Comparison of ENCODE assay signal across 1 cellular context in the genomic region with DNA sequence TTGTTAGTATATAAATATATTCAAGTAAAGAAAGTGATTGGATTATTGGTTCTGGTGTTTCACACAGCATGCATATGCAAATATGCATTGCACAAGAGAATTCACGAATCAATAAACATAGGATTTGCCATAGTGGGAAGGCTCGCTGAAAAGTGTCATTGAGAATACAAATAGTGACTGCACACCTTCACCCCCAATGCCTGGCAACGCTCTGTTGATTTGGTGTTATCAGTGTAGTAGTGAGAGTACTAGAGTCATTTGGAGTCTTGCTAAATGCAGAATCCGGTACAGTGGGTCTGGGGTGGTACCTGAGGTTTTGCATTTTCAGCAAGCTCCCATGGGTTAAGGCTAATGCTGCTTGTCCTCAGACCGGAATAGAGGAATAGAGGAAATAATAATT.
TF ChIP-seq lines count a peak whose summit lies in the region.

No MANE protein-coding gene starts in this region.

TF ChIP-seq in WTC11, 78 proteins besides CTCF, POLR2A, EP300 and RAD21:
- TF ChIP-seq, protein P1, sequence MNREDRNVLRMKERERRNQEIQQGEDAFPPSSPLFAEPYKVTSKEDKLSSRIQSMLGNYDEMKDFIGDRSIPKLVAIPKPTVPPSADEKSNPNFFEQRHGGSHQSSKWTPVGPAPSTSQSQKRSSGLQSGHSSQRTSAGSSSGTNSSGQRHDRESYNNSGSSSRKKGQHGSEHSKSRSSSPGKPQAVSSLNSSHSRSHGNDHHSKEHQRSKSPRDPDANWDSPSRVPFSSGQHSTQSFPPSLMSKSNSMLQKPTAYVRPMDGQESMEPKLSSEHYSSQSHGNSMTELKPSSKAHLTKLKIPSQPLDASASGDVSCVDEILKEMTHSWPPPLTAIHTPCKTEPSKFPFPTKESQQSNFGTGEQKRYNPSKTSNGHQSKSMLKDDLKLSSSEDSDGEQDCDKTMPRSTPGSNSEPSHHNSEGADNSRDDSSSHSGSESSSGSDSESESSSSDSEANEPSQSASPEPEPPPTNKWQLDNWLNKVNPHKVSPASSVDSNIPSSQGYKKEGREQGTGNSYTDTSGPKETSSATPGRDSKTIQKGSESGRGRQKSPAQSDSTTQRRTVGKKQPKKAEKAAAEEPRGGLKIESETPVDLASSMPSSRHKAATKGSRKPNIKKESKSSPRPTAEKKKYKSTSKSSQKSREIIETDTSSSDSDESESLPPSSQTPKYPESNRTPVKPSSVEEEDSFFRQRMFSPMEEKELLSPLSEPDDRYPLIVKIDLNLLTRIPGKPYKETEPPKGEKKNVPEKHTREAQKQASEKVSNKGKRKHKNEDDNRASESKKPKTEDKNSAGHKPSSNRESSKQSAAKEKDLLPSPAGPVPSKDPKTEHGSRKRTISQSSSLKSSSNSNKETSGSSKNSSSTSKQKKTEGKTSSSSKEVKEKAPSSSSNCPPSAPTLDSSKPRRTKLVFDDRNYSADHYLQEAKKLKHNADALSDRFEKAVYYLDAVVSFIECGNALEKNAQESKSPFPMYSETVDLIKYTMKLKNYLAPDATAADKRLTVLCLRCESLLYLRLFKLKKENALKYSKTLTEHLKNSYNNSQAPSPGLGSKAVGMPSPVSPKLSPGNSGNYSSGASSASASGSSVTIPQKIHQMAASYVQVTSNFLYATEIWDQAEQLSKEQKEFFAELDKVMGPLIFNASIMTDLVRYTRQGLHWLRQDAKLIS (CRISPR knock-in tag; IDR thresholded peaks at IDR 0.05; ENCODE audit: borderline replicate concordance) = no peak
- TF ChIP-seq PRRX2 (CRISPR knock-in tag; IDR thresholded peaks at IDR 0.05) = no peak
- TF ChIP-seq TP53 (CRISPR knock-in tag; IDR thresholded peaks at IDR 0.05) = no peak
- TF ChIP-seq, protein P2, sequence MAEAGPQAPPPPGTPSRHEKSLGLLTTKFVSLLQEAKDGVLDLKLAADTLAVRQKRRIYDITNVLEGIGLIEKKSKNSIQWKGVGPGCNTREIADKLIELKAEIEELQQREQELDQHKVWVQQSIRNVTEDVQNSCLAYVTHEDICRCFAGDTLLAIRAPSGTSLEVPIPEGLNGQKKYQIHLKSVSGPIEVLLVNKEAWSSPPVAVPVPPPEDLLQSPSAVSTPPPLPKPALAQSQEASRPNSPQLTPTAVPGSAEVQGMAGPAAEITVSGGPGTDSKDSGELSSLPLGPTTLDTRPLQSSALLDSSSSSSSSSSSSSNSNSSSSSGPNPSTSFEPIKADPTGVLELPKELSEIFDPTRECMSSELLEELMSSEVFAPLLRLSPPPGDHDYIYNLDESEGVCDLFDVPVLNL (CRISPR knock-in tag; IDR thresholded peaks at IDR 0.05; ENCODE audit: borderline replicate concordance, low read depth) = no peak
- TF ChIP-seq NR3C1 (CRISPR knock-in tag; conservative IDR thresholded peaks at IDR 0.05; ENCODE audit: low read depth) = no peak
- TF ChIP-seq, protein P3, sequence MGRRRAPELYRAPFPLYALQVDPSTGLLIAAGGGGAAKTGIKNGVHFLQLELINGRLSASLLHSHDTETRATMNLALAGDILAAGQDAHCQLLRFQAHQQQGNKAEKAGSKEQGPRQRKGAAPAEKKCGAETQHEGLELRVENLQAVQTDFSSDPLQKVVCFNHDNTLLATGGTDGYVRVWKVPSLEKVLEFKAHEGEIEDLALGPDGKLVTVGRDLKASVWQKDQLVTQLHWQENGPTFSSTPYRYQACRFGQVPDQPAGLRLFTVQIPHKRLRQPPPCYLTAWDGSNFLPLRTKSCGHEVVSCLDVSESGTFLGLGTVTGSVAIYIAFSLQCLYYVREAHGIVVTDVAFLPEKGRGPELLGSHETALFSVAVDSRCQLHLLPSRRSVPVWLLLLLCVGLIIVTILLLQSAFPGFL (CRISPR knock-in tag; IDR thresholded peaks at IDR 0.05; ENCODE audit: borderline replicate concordance) = no peak
- TF ChIP-seq GTF2I (CRISPR knock-in tag; conservative IDR thresholded peaks at IDR 0.05) = no peak
- no peak for TF ChIP-seq ELF4 (CRISPR knock-in tag; IDR thresholded peaks at IDR 0.05; ENCODE audit: low read depth)
- TF ChIP-seq, protein P4, sequence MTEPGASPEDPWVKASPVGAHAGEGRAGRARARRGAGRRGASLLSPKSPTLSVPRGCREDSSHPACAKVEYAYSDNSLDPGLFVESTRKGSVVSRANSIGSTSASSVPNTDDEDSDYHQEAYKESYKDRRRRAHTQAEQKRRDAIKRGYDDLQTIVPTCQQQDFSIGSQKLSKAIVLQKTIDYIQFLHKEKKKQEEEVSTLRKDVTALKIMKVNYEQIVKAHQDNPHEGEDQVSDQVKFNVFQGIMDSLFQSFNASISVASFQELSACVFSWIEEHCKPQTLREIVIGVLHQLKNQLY (CRISPR knock-in tag; IDR thresholded peaks at IDR 0.05) = no peak
- TF ChIP-seq ZNF396 (CRISPR knock-in tag; IDR thresholded peaks at IDR 0.05; ENCODE audit: borderline replicate concordance) = no peak
- TF ChIP-seq, protein P5, sequence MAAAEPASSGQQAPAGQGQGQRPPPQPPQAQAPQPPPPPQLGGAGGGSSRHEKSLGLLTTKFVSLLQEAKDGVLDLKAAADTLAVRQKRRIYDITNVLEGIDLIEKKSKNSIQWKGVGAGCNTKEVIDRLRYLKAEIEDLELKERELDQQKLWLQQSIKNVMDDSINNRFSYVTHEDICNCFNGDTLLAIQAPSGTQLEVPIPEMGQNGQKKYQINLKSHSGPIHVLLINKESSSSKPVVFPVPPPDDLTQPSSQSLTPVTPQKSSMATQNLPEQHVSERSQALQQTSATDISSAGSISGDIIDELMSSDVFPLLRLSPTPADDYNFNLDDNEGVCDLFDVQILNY (CRISPR knock-in tag; IDR thresholded peaks at IDR 0.05) = no peak
- TF ChIP-seq TCF7 (CRISPR knock-in tag; IDR thresholded peaks at IDR 0.05; ENCODE audit: low read depth) = no peak
- TF ChIP-seq, protein P6, sequence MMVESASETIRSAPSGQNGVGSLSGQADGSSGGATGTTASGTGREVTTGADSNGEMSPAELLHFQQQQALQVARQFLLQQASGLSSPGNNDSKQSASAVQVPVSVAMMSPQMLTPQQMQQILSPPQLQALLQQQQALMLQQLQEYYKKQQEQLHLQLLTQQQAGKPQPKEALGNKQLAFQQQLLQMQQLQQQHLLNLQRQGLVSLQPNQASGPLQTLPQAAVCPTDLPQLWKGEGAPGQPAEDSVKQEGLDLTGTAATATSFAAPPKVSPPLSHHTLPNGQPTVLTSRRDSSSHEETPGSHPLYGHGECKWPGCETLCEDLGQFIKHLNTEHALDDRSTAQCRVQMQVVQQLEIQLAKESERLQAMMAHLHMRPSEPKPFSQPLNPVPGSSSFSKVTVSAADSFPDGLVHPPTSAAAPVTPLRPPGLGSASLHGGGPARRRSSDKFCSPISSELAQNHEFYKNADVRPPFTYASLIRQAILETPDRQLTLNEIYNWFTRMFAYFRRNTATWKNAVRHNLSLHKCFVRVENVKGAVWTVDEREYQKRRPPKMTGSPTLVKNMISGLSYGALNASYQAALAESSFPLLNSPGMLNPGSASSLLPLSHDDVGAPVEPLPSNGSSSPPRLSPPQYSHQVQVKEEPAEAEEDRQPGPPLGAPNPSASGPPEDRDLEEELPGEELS (CRISPR knock-in tag; IDR thresholded peaks at IDR 0.05) = no peak
- no peak for TF ChIP-seq ZNF232 (CRISPR knock-in tag; IDR thresholded peaks at IDR 0.05)
- TF ChIP-seq EMX1 (CRISPR knock-in tag; IDR thresholded peaks at IDR 0.05) = no peak
